ENCODE assay signal across 19 cellular contexts in the genomic region with DNA sequence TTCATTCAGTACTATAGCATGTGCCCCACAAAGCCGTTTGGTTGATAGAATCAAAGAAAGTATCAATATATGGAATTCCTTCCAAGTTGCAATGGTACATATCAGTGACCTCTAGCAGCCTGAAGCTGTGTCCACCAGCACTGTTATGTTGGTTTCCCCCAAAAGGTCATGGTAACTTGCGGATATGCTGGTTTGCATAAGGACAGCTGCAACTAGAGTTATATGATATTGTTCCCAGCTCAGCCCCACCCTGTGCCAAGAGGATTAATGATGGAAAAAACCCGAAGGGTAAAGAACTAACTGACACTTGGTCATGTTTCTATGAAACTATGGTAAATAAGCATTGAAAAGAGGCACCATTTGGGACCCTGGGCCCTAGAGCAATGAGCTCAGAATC.
DNase-seq lines count a peak whose midpoint lies in the region; ATAC-seq and TF ChIP-seq lines count a peak whose summit lies in the region.
"Had no signal": no experiment of that assay in that cellular context is flagged by ENCODE, and none has a peak within 500 bp of the region (broad histone marks: within the 10 kb centered on the region; RNA-seq: fewer than 3 reads in every experiment).

No MANE protein-coding gene starts in this region.

- no peaks in the 10 kb centered on the region for H3K36me3 ChIP-seq in RWPE2 (ENCODE audit: low read depth)
- H3K36me3 ChIP-seq in left lung: no peaks in the 10 kb centered on the region
- H3K36me3 ChIP-seq: HAP-1, left ventricle myocardium inferior had no signal

- H3K27me3 ChIP-seq in RWPE2 (ENCODE audit: insufficient read depth, poor library complexity, severe bottlenecking): no peaks in the 10 kb centered on the region
- H3K27me3 ChIP-seq in left lung: no peaks in the 10 kb centered on the region

- H3K36me3 Mint-ChIP-seq in type B pancreatic cell: no peaks in the 10 kb centered on the region
- no peaks in the 10 kb centered on the region for H3K36me3 Mint-ChIP-seq in stimulated activated memory B cell treated with anti-CD40 and anti-IgM and Interleukin-4, amounts not matched to agents 10 μg/mL and 1 μg/mL and 100 μg/mL, for 72 hours

- H3K4me3 ChIP-seq in RWPE2 (ENCODE audit: severe bottlenecking) (no peak overlapping the region), left lung (no peak overlapping the region)
- H3K4me3 ChIP-seq: HAP-1, left ventricle myocardium inferior had no signal

- peaks cover 17% of the 10 kb centered on the region for H3K4me1 Mint-ChIP-seq in type B pancreatic cell (ENCODE audit: unreplicated experiment)
- peaks cover 59% of the 10 kb centered on the region for H3K4me1 Mint-ChIP-seq in stimulated activated memory B cell treated with anti-CD40 and anti-IgM and Interleukin-4, amounts not matched to agents 10 μg/mL and 1 μg/mL and 100 μg/mL, for 72 hours

- DNase-seq in NCI-H748 (lab: John Stamatoyannopoulos, UW; ENCODE audit: unreplicated experiment): peak; percentile 47
- no peak for DNase-seq in NCI-H748 treated with DMSO at 0.1 percent for 48 hours (lab: John Stamatoyannopoulos, UW)
- no peak for DNase-seq in RWPE2 (ENCODE audit: low spot score)
- no peak for DNase-seq in left lung
- DNase-seq in type B pancreatic cell (ENCODE audit: extremely low spot score, unreplicated experiment): no peak
- DNase-seq in activated CD4-positive, alpha-beta T cell treated with anti-CD3 and anti-CD28 coated beads for 48 hours: no peak
- DNase-seq: activated CD8-positive, alpha-beta memory T cell treated with anti-CD3 and anti-CD28 coated beads, Interleukin-2, amount 10 ng/mL, durations not matched to agents 7 days and 5 days; amygdala; CD4-positive, alpha-beta T cell; foreskin melanocyte; left ventricle myocardium inferior; NCI-H1930; NCI-H510A treated with DMSO at 0.1 percent for 48 hours; OCI-M1; stimulated activated naive CD4-positive, alpha-beta T cell treated with Interleukin-2 at 50 U/mL for 16 hours had no signal

- no peak overlapping the region for H3K4me3 Mint-ChIP-seq in type B pancreatic cell
- no peak overlapping the region for H3K4me3 Mint-ChIP-seq in stimulated activated memory B cell treated with anti-CD40 and anti-IgM and Interleukin-4, amounts not matched to agents 10 μg/mL and 1 μg/mL and 100 μg/mL, for 72 hours
- H3K4me3 Mint-ChIP-seq: activated CD8-positive, alpha-beta memory T cell treated with anti-CD3 and anti-CD28 coated beads, Interleukin-2, amount 10 ng/mL, durations not matched to agents 7 days and 5 days; CD4-positive, alpha-beta T cell had no signal

- ATAC-seq in RWPE2 (ENCODE audit: low read depth): peak; percentile 4
- ATAC-seq in left lung: no peak
- ATAC-seq in stimulated activated memory B cell treated with anti-CD40 and anti-IgM and Interleukin-4, amounts not matched to agents 10 μg/mL and 1 μg/mL and 100 μg/mL, for 72 hours: no peak
- ATAC-seq in HG02571 (IDR thresholded peaks at IDR 0.05; ENCODE audit: unreplicated experiment): no peak
- ATAC-seq: activated CD8-positive, alpha-beta memory T cell treated with anti-CD3 and anti-CD28 coated beads, Interleukin-2, amount 10 ng/mL, durations not matched to agents 7 days and 5 days had no signal

- intact Hi-C loops in left lung (cut with DNase I): no loop called here

- H3K9me3 ChIP-seq in RWPE2 (ENCODE audit: severe bottlenecking) (no peaks in the 10 kb centered on the region), left lung (no peaks in the 10 kb centered on the region)
- H3K9me3 ChIP-seq: HAP-1, left ventricle myocardium inferior had no signal

- TF ChIP-seq CTCF in RWPE2 (IDR thresholded peaks at IDR 0.05; ENCODE audit: poor library complexity, severe bottlenecking): no peak
- TF ChIP-seq CTCF in left lung (IDR thresholded peaks at IDR 0.05): no peak
- TF ChIP-seq CTCF in type B pancreatic cell (conservative IDR thresholded peaks at IDR 0.05): no peak

- no peaks in the 10 kb centered on the region for H3K27me3 Mint-ChIP-seq in type B pancreatic cell
- no peaks in the 10 kb centered on the region for H3K27me3 Mint-ChIP-seq in stimulated activated memory B cell treated with anti-CD40 and anti-IgM and Interleukin-4, amounts not matched to agents 10 μg/mL and 1 μg/mL and 100 μg/mL, for 72 hours
- H3K27me3 Mint-ChIP-seq: CD4-positive, alpha-beta T cell had no signal

- H3K9me3 Mint-ChIP-seq in type B pancreatic cell: no peaks in the 10 kb centered on the region
- H3K9me3 Mint-ChIP-seq in stimulated activated memory B cell treated with anti-CD40 and anti-IgM and Interleukin-4, amounts not matched to agents 10 μg/mL and 1 μg/mL and 100 μg/mL, for 72 hours: no peaks in the 10 kb centered on the region
- H3K9me3 Mint-ChIP-seq: CD4-positive, alpha-beta T cell had no signal

- H3K27ac ChIP-seq in RWPE2 (ENCODE audit: poor library complexity, severe bottlenecking) (peak overlapping the region; percentile 92), left lung (peak overlapping the region; percentile 16 to 45)
- H3K27ac ChIP-seq: left ventricle myocardium inferior, parathyroid adenoma had no signal

- peak overlapping the region; percentile 52 for H3K27ac Mint-ChIP-seq in type B pancreatic cell
- no peak overlapping the region for H3K27ac Mint-ChIP-seq in stimulated activated memory B cell treated with anti-CD40 and anti-IgM and Interleukin-4, amounts not matched to agents 10 μg/mL and 1 μg/mL and 100 μg/mL, for 72 hours
- H3K27ac Mint-ChIP-seq: activated CD8-positive, alpha-beta memory T cell treated with anti-CD3 and anti-CD28 coated beads, Interleukin-2, amount 10 ng/mL, durations not matched to agents 7 days and 5 days; CD4-positive, alpha-beta T cell had no signal

- H3K4me1 ChIP-seq in RWPE2 (ENCODE audit: insufficient read depth, poor library complexity, severe bottlenecking) (peaks cover 44% of the 10 kb centered on the region), left lung (peaks cover 0 to 20% of the 10 kb centered on the region in 2 donors)
- H3K4me1 ChIP-seq: HAP-1, parathyroid adenoma had no signal
